ENCODE assay signal across 25 cellular contexts in genomic region chr11:34448223-34448994, GRCh38. TPM values are rescaled to one million over a fixed set of nuclear protein-coding genes. Genes with fewer than 3 reads are reported as not detected.
DNase-seq lines count a peak whose midpoint lies in the region; ATAC-seq and TF ChIP-seq lines count a peak whose summit lies in the region.
"Had no signal": no experiment of that assay in that cellular context is flagged by ENCODE, and none has a peak within 500 bp of the region (broad histone marks: within the 10 kb centered on the region; RNA-seq: fewer than 3 reads in every experiment).

No MANE protein-coding gene starts in this region.

- CTCF ChIA-PET in activated CD4-positive, alpha-beta memory T cell treated with anti-CD3 and anti-CD28 coated beads for 36 hours (lab: Charles Lee), result interaction anchor here (2.5 kb wide), 1 partner anchor 19 kb away, joined by 8 read pairs; no protein-coding TSS in a partner anchor
- CTCF ChIA-PET in activated CD4-positive, alpha-beta memory T cell treated with anti-CD3 and anti-CD28 coated beads, Interleukin-2, amount 10 ng/mL, durations not matched to agents 7 days and 5 days (lab: Charles Lee), result interaction anchor here (0.6 to 1.4 kb wide), 4 partner anchors 10 to 1641 kb away, joined by 3 to 4 read pairs (median 3); partner anchors contain the start of gene CAT

- H3K4me1 Mint-ChIP-seq in activated CD4-positive, alpha-beta memory T cell treated with anti-CD3 and anti-CD28 coated beads for 36 hours (ENCODE audit: low read depth), result peaks cover 25% of the 10 kb centered on the region
- peaks cover 19% of the 10 kb centered on the region for H3K4me1 Mint-ChIP-seq in activated CD4-positive, alpha-beta memory T cell treated with anti-CD3 and anti-CD28 coated beads, Interleukin-2, amount 10 ng/mL, durations not matched to agents 7 days and 5 days
- H3K4me1 Mint-ChIP-seq in activated T-helper 17 cell treated with anti-CD3 and anti-CD28 coated beads, Interleukin-2, amount 50 U/mL, for 72 hours, result peaks cover 11% of the 10 kb centered on the region
- H3K4me1 Mint-ChIP-seq: nephron progenitor cell had no signal

- H3K36me3 Mint-ChIP-seq in activated CD4-positive, alpha-beta memory T cell treated with anti-CD3 and anti-CD28 coated beads for 36 hours, result peaks cover 17% of the 10 kb centered on the region
- H3K36me3 Mint-ChIP-seq in activated CD4-positive, alpha-beta memory T cell treated with anti-CD3 and anti-CD28 coated beads, Interleukin-2, amount 10 ng/mL, durations not matched to agents 7 days and 5 days (ENCODE audit: low read depth), result peaks cover 29% of the 10 kb centered on the region
- peaks cover 35% of the 10 kb centered on the region for H3K36me3 Mint-ChIP-seq in activated T-helper 17 cell treated with anti-CD3 and anti-CD28 coated beads, Interleukin-2, amount 50 U/mL, for 72 hours (ENCODE audit: low read depth)

- no peaks in the 10 kb centered on the region for H3K27me3 Mint-ChIP-seq in activated CD4-positive, alpha-beta memory T cell treated with anti-CD3 and anti-CD28 coated beads for 36 hours
- H3K27me3 Mint-ChIP-seq in activated CD4-positive, alpha-beta memory T cell treated with anti-CD3 and anti-CD28 coated beads, Interleukin-2, amount 10 ng/mL, durations not matched to agents 7 days and 5 days, result no peaks in the 10 kb centered on the region
- H3K27me3 Mint-ChIP-seq in activated T-helper 17 cell treated with anti-CD3 and anti-CD28 coated beads, Interleukin-2, amount 50 U/mL, for 72 hours, result no peaks in the 10 kb centered on the region
- H3K27me3 Mint-ChIP-seq: progenitor cell of endocrine pancreas had no signal

- peak; percentile 16 for ATAC-seq in GM21737 (IDR thresholded peaks at IDR 0.05; ENCODE audit: unreplicated experiment)
- ATAC-seq in activated T-helper 17 cell treated with anti-CD3 and anti-CD28 coated beads, Interleukin-2, amount 50 U/mL, for 72 hours (replicated peaks), result no peak
- ATAC-seq in HG02840 (IDR thresholded peaks at IDR 0.05; ENCODE audit: low FRiP score, unreplicated experiment), result no peak
- ATAC-seq: CD8-positive, alpha-beta T cell; foreskin keratinocyte had no signal

- no peak overlapping the region for H3K4me3 Mint-ChIP-seq in activated CD4-positive, alpha-beta memory T cell treated with anti-CD3 and anti-CD28 coated beads for 36 hours
- H3K4me3 Mint-ChIP-seq in activated CD4-positive, alpha-beta memory T cell treated with anti-CD3 and anti-CD28 coated beads, Interleukin-2, amount 10 ng/mL, durations not matched to agents 7 days and 5 days, result no peak overlapping the region
- peak overlapping the region; percentile 26 for H3K4me3 Mint-ChIP-seq in activated T-helper 17 cell treated with anti-CD3 and anti-CD28 coated beads, Interleukin-2, amount 50 U/mL, for 72 hours
- H3K4me3 Mint-ChIP-seq: activated T-helper 1 cell treated with anti-CD3 and anti-CD28 coated beads, Interleukin-12 subunit alpha, Interleukin-12 subunit beta, Interleukin-2, Interleukin-4 antibody, amounts not matched to agents 30 ng/mL and 10 ng/mL and 1 ng/mL, durations not matched to agents 14 hours and 24 hours and 36 hours; CD8-positive, alpha-beta T cell; nephron progenitor cell had no signal

- POLR2A ChIA-PET in activated CD4-positive, alpha-beta memory T cell treated with anti-CD3 and anti-CD28 coated beads for 36 hours (lab: Charles Lee), result interaction anchor here (1.8 kb wide), 1 partner anchor 9 kb away, joined by 10 read pairs; the partner anchor contains the start of gene CAT
- POLR2A ChIA-PET in activated CD4-positive, alpha-beta memory T cell treated with anti-CD3 and anti-CD28 coated beads, Interleukin-2, amount 10 ng/mL, durations not matched to agents 7 days and 5 days (lab: Charles Lee), result interaction anchor here (0.6 to 2.6 kb wide), 2 partner anchors 10 to 397 kb away, joined by 3 to 9 read pairs; partner anchors contain the start of gene CAT

- H3K9me3 ChIP-seq in neutrophil, result no peaks in the 10 kb centered on the region
- H3K9me3 ChIP-seq: adrenal gland, vagina had no signal

- no peaks in the 10 kb centered on the region for H3K27me3 ChIP-seq in neutrophil
- H3K27me3 ChIP-seq: adrenal gland, dorsolateral prefrontal cortex, foreskin keratinocyte, vagina had no signal

- peak overlapping the region; percentile 24 for H3K27ac Mint-ChIP-seq in activated CD4-positive, alpha-beta memory T cell treated with anti-CD3 and anti-CD28 coated beads for 36 hours
- H3K27ac Mint-ChIP-seq in activated CD4-positive, alpha-beta memory T cell treated with anti-CD3 and anti-CD28 coated beads, Interleukin-2, amount 10 ng/mL, durations not matched to agents 7 days and 5 days, result no peak overlapping the region
- peak overlapping the region; percentile 47 for H3K27ac Mint-ChIP-seq in activated T-helper 17 cell treated with anti-CD3 and anti-CD28 coated beads, Interleukin-2, amount 50 U/mL, for 72 hours
- H3K27ac Mint-ChIP-seq: activated T-helper 1 cell treated with anti-CD3 and anti-CD28 coated beads, Interleukin-12 subunit alpha, Interleukin-12 subunit beta, Interleukin-2, Interleukin-4 antibody, amounts not matched to agents 30 ng/mL and 10 ng/mL and 1 ng/mL, durations not matched to agents 14 hours and 24 hours and 36 hours; CD8-positive, alpha-beta T cell; nephron progenitor cell; progenitor cell of endocrine pancreas had no signal

- peak overlapping the region; percentile 93 for H3K27ac ChIP-seq in neutrophil
- H3K27ac ChIP-seq: adrenal gland, dorsolateral prefrontal cortex, foreskin keratinocyte, hepatocyte, vagina had no signal

- DNase-seq in activated CD4-positive, alpha-beta memory T cell treated with anti-CD3 and anti-CD28 coated beads for 36 hours, result no peak
- no peak for DNase-seq in activated CD4-positive, alpha-beta memory T cell treated with anti-CD3 and anti-CD28 coated beads, Interleukin-2, amount 10 ng/mL, durations not matched to agents 7 days and 5 days
- no peak for DNase-seq in NCI-H1048 (lab: John Stamatoyannopoulos, UW)
- DNase-seq in iPS-NIHi7 (ENCODE audit: extremely low spot score), result no peak
- DNase-seq: adrenal gland; CD8-positive, alpha-beta T cell; DMS53; dorsolateral prefrontal cortex; foreskin keratinocyte; kidney; NCI-H1092; NCI-H2081 treated with DMSO at 0.1 percent for 48 hours; NCI-H510A; nephron progenitor cell; stimulated activated CD4-positive, alpha-beta T cell treated with anti-CD3 and anti-CD28 coated beads, Interleukin-4, amount 100 ng/mL, for 1 hour; SW 1271 had no signal

- peaks cover 7% of the 10 kb centered on the region for H3K36me3 ChIP-seq in neutrophil

- H3K4me1 ChIP-seq in neutrophil (ENCODE audit: control insufficient read depth in 1 of 2, insufficient read depth in 1 of 2, low read depth in 1 of 2, low read length in 1 of 2), result peaks cover 100% of the 10 kb centered on the region in 2 experiments
- H3K4me1 ChIP-seq: foreskin keratinocyte had no signal

- no peaks in the 10 kb centered on the region for H3K9me3 Mint-ChIP-seq in activated CD4-positive, alpha-beta memory T cell treated with anti-CD3 and anti-CD28 coated beads for 36 hours
- H3K9me3 Mint-ChIP-seq in activated CD4-positive, alpha-beta memory T cell treated with anti-CD3 and anti-CD28 coated beads, Interleukin-2, amount 10 ng/mL, durations not matched to agents 7 days and 5 days, result no peaks in the 10 kb centered on the region
- no peaks in the 10 kb centered on the region for H3K9me3 Mint-ChIP-seq in activated T-helper 17 cell treated with anti-CD3 and anti-CD28 coated beads, Interleukin-2, amount 50 U/mL, for 72 hours
- H3K9me3 Mint-ChIP-seq: activated T-helper 1 cell treated with anti-CD3 and anti-CD28 coated beads, Interleukin-12 subunit alpha, Interleukin-12 subunit beta, Interleukin-2, Interleukin-4 antibody, amounts not matched to agents 30 ng/mL and 10 ng/mL and 1 ng/mL, durations not matched to agents 14 hours and 24 hours and 36 hours; CD8-positive, alpha-beta T cell; nephron progenitor cell had no signal

- H3K4me3 ChIP-seq in neutrophil (ENCODE audit: low read depth in 1 of 2, low read length in 1 of 2), result peak overlapping the region; percentile 27 to 49
- H3K4me3 ChIP-seq: adrenal gland, dorsolateral prefrontal cortex, hepatocyte, skin epidermis, vagina had no signal

- intact Hi-C loops in activated CD4-positive, alpha-beta memory T cell treated with anti-CD3 and anti-CD28 coated beads for 36 hours (cut with micrococcal nuclease), result no loop called here

- TF ChIP-seq CTCF in neutrophil (IDR thresholded peaks at IDR 0.05), result no peak

RNA-seq across cellular contexts. Expression of gene CAT, which starts 9.7 kb away (rescaled TPM):
- 10 to 100 TPM; 29.6 to 31.4 TPM for total RNA-seq in activated CD4-positive, alpha-beta memory T cell treated with anti-CD3 and anti-CD28 coated beads for 36 hours
- total RNA-seq in activated CD4-positive, alpha-beta memory T cell treated with anti-CD3 and anti-CD28 coated beads, Interleukin-2, amount 10 ng/mL, durations not matched to agents 7 days and 5 days, result 10 to 100 TPM; 32.5 to 34.3 TPM
- 10 to 100 TPM; 12.4 to 25.6 TPM for total RNA-seq in activated T-helper 17 cell treated with anti-CD3 and anti-CD28 coated beads, Interleukin-2, amount 50 U/mL, for 72 hours
